8 cellular contexts compared by ENCODE assay signal in the genomic region with DNA sequence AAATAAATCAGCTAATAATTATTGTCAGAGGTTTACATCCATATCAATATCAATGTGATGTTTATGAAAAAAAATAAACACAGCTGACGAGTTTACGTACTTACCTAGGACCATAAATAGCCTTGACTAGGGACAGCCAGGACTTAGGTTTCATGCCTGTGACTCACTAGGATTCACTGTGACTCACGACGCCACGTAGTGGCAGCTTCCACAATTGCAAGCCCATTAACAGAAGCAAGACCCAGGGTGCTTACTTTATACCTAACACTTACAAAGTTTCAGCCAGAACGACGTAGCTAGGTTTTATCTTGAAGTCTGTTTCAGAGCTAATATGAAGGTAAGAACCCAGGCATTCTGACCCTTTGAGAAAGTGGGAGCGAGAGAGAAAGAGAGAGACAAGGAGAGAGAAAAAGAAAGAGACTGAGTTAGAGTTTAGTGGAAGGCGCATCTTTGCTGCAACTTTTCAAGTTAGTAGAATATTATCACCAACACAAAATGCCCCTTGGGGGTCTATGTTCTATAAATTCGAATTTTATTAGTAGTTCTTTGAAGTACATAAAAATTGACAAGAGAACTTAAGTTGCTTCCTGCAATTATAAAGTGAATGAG.
A peak's percentile ranks its signal among the peaks of the same experiment; 100 is the strongest.
DNase-seq lines count a peak whose midpoint lies in the region; FAIRE-seq and TF ChIP-seq lines count a peak whose summit lies in the region.

No MANE protein-coding gene starts in this region.

- DNase-seq in GM06990 (ENCODE audit: extremely low read depth, insufficient read length): peak; percentile 24
- DNase-seq in H54 (ENCODE audit: insufficient read length, low spot score): peak; percentile 90
- peak; percentile 83 for DNase-seq in LNCaP clone FGC (ENCODE audit: low read depth)
- DNase-seq in SK-N-DZ (ENCODE audit: low spot score): peak; percentile 85
- peak; percentile 85 for DNase-seq in activated naive CD4-positive, alpha-beta T cell treated with Interleukin-2 at 50 U/mL for 16 hours
- DNase-seq in glomerular endothelial cell (ENCODE audit: extremely low read depth, low read depth, low spot score): peak; percentile 87
- peak; percentile 66 to 96 (median 86) for DNase-seq in posterior cingulate gyrus
- DNase-seq in uterus: peak; percentile 87 to 91

- TF ChIP-seq CTCF in GM06990 (IDR thresholded peaks at IDR 0.05; ENCODE audit: insufficient read depth, low read length, poor library complexity, severe bottlenecking): peak; percentile 93
- TF ChIP-seq CTCF in LNCaP clone FGC (IDR thresholded peaks at IDR 0.05; ENCODE audit: control insufficient read depth, extremely low read depth, insufficient read depth): peak; percentile 88
- TF ChIP-seq CTCF in uterus (IDR thresholded peaks at IDR 0.05): peak; percentile 81 to 93 (median 84)

- no peaks in the 10 kb centered on the region for H3K9me3 ChIP-seq in uterus

- TF ChIP-seq POLR2A in H54 (IDR thresholded peaks at IDR 0.05; ENCODE audit: low read depth, low read length) (no peak), uterus (IDR thresholded peaks at IDR 0.05) (no peak)

- H3K4me3 ChIP-seq in GM06990 (replicated peaks; ENCODE audit: low read depth, low read length) (no peak overlapping the region), LNCaP clone FGC (ENCODE audit: low read depth, low read length) (no peak overlapping the region), uterus (no peak overlapping the region)

- no peaks in the 10 kb centered on the region for H3K4me1 ChIP-seq in uterus

- H3K27me3 ChIP-seq in GM06990 (replicated peaks; ENCODE audit: control insufficient read depth, insufficient read depth, low read length) (no peaks in the 10 kb centered on the region; the same call in 1 of the 2 replicates), uterus (no peaks in the 10 kb centered on the region)

- intact Hi-C loops in posterior cingulate gyrus (cut with DNase I) (no loop called here), uterus (cut with DNase I; ENCODE audit: low total_unique reads) (loop anchor here (5.0 to 10.0 kb wide), 2 partner anchors 190 to 298 kb away; a partner anchor contains a TSS)

- peak overlapping the region; percentile 54 to 67 for H3K27ac ChIP-seq in uterus

- FAIRE-seq in H54 (lab: Jason Lieb, UNC): peak; percentile 97

- no peaks in the 10 kb centered on the region for H3K36me3 ChIP-seq in GM06990 (ENCODE audit: control insufficient read depth, insufficient read depth, low read length)
- no peaks in the 10 kb centered on the region for H3K36me3 ChIP-seq in uterus

Comparison
In these comparisons a context has a peak if more than half of its experiments do, and no peak if none do; other contexts are left out.
1. DNase-seq: peak in every context shown above with its lines; median percentile 90 in H54; 89 in uterus; 87 in glomerular endothelial cell; 86 in posterior cingulate gyrus; 85 in SK-N-DZ; 85 in activated naive CD4-positive, alpha-beta T cell treated with Interleukin-2 at 50 U/mL for 16 hours; 83 in LNCaP clone FGC; 24 in GM06990.